In the genomic region with DNA sequence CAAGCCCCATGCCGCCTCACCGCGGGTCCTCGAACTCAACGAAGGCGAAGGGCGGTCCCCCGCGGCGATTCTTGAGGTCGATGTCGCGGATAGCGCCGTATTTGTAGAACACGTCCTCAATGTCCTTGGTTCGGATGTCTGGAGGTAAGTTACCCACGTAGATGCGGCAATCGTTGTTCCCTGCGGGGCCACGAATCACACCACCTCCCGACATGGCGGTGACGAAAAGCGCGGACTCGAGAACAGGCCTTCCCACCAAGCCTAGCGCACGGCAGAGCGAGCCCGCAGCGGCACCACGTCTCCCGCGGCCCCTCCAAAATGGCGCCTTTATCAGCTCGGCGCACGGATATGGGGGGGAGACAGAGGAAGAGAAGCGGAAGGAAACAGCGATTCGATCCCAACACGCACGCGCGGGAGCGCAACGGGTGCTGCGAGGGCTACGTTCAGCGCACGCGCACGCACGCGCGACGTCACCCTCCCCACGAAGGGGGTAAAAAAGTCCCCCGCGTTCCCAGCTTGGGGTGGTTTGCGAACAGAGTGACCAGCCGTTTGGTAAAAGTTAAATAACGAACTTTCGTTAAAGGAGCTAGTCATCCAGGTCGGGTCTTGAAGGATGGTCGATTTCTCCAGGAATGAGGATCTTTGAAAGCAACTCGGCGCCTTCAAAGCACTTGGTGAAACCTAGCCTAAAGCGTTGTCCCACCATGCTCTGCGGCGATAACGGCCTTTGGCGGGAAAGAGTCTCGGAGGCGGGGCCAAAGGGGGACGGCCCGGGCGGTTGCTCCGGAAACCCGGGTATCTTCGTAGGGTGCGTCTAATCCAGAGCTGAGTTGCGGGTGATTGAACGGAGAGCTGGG, we compare ENCODE assay signal across 8 cellular contexts. TPM values are rescaled to one million over a fixed set of nuclear protein-coding genes. Genes with fewer than 3 reads are reported as not detected.
A peak's percentile ranks its signal among the peaks of the same experiment; 100 is the strongest.
DNase-seq lines count a peak whose midpoint lies in the region; FAIRE-seq and TF ChIP-seq lines count a peak whose summit lies in the region.

SRSF1 (minus strand) TSS at position 323 of the 857 bp plus-strand sequence; CDS start at position 214, 109 bp downstream.

- peaks cover 38% of the 10 kb centered on the region for H3K36me3 ChIP-seq in neutrophil

- FAIRE-seq in frontal cortex (lab: Jason Lieb, UNC), result no peak

- H3K27ac ChIP-seq in neutrophil (peak within 1 kb of the TSS; percentile 92), substantia nigra (ENCODE audit: low read depth, low read length, poor library complexity, severe bottlenecking) (peak within 1 kb of the TSS; percentile 99)

- peaks cover 44% of the 10 kb centered on the region in 2 experiments for H3K4me1 ChIP-seq in neutrophil (ENCODE audit: control insufficient read depth in 1 of 2, insufficient read depth in 1 of 2, low read depth in 1 of 2, low read length in 1 of 2)

- DNase-seq in GF-D8 (lab: John Stamatoyannopoulos, UW) (peak; percentile 85), HEK293T (ENCODE audit: extremely low spot score) (peak; percentile 93), MV-4-11 (lab: John Stamatoyannopoulos, UW) (peak; percentile 96), SK-MEL-5 (ENCODE audit: low read depth, low spot score) (peak; percentile 99), frontal cortex (ENCODE audit: low spot score in 2 of 2) (peak; percentile 77 to 87), substantia nigra (lab: John Stamatoyannopoulos, UW) (peak; percentile 65 to 99 (median 92))
- DNase-seq in activated naive CD4-positive, alpha-beta T cell treated with Interleukin-2 at 50 U/mL for 16 hours, result peak; percentile 97

- H3K4me3 ChIP-seq in neutrophil (ENCODE audit: low read depth in 1 of 2, low read length in 1 of 2), result peak within 1 kb of the TSS; percentile 81 to 85

- CTCF ChIA-PET in HEK293T (lab: Yijun Ruan, JAX), result interaction anchor here (0.6 to 1.5 kb wide), 2 partner anchors 11 to 22 kb away, joined by 3 read pairs; no protein-coding TSS in a partner anchor

- TF ChIP-seq CTCF in neutrophil (IDR thresholded peaks at IDR 0.05), result peak; percentile 18

- H3K27me3 ChIP-seq in neutrophil, result no peaks in the 10 kb centered on the region

- POLR2A ChIA-PET in HEK293T (lab: Yijun Ruan, JAX), result interaction anchor here (0.6 to 3.0 kb wide), 71 partner anchors 8 to 679 kb away, joined by 3 to 53 read pairs (median 4); partner anchors contain the start of genes CUEDC1, DYNLL2, MRPS23 and MTMR4

- no peaks in the 10 kb centered on the region for H3K9me3 ChIP-seq in neutrophil

- in situ Hi-C loops in SK-MEL-5 (cut with HindIII; ENCODE audit: low pct_unique_long_range_greater_than_20kb, low sequenced_read_pairs), result no loop called here

TF ChIP-seq in HEK293T, 16 proteins besides CTCF, POLR2A, EP300 and RAD21:
- peak; percentile 98 for TF ChIP-seq NFRKB (IDR thresholded peaks at IDR 0.05)
- TF ChIP-seq HDGF (IDR thresholded peaks at IDR 0.05; ENCODE audit: borderline replicate concordance), result no peak
- peak; percentile 99 for TF ChIP-seq L3MBTL2 (conservative IDR thresholded peaks at IDR 0.05)
- TF ChIP-seq FOXM1 (IDR thresholded peaks at IDR 0.05; ENCODE audit: borderline replicate concordance), result peak; percentile 38; the same call in 1 of the 2 replicates
- TF ChIP-seq ARNT (IDR thresholded peaks at IDR 0.05), result no peak
- no peak for TF ChIP-seq LEF1 (IDR thresholded peaks at IDR 0.05; ENCODE audit: borderline replicate concordance)
- TF ChIP-seq SUZ12 (IDR thresholded peaks at IDR 0.05), result no peak
- TF ChIP-seq ELF4 (IDR thresholded peaks at IDR 0.05), result peak; percentile 75
- TF ChIP-seq PKNOX1 (IDR thresholded peaks at IDR 0.05), result peak; percentile 83
- TF ChIP-seq TARDBP (IDR thresholded peaks at IDR 0.05), result 0 out of 2 replicates have a peak, but pooled peaks have one; percentile 8
- TF ChIP-seq CTBP1 (IDR thresholded peaks at IDR 0.05; ENCODE audit: borderline replicate concordance), result 0 out of 2 replicates have a peak, but pooled peaks have one; percentile 2
TF ChIP-seq in HEK293T: peak in this region for 7.

RNA-seq across cellular contexts. Expression of gene SRSF1, which starts in this region (rescaled TPM):
- total RNA-seq in SK-MEL-5 (2014; rRNA removed; shearing (Covaris generic)), result 275 and 277 TPM in 2 replicates
- 148 and 184 TPM in 2 replicates for polyA plus RNA-seq in SK-MEL-5 (2015; cell fraction: cytosol; rRNA removed)
- polyA plus RNA-seq in SK-MEL-5 (2015; cell fraction: nucleus; rRNA removed), result 633 and 787 TPM in 2 replicates
- total RNA-seq in frontal cortex, result 373 TPM

Comparison
In these comparisons a context has a peak if more than half of its experiments do, and no peak if none do; other contexts are left out.
1. Peak in every context shown above with its lines: DNase-seq, H3K4me3 ChIP-seq and H3K27ac ChIP-seq.